23 cellular contexts compared by ENCODE assay signal in genomic region chr20:39170896-39171463, GRCh38.
DNase-seq lines count a peak whose midpoint lies in the region; ATAC-seq, FAIRE-seq and TF ChIP-seq lines count a peak whose summit lies in the region.
"Had no signal": no experiment of that assay in that cellular context is flagged by ENCODE, and none has a peak within 500 bp of the region (broad histone marks: within the 10 kb centered on the region; RNA-seq: fewer than 3 reads in every experiment).

No MANE protein-coding gene starts in this region.

- H4K91ac ChIP-seq in trophoblast cell (ENCODE audit: low read depth, low read length): no peak overlapping the region

- H4K20me1 ChIP-seq in HepG2 (ENCODE audit: insufficient read depth, low read length): no peaks in the 10 kb centered on the region
- no peaks in the 10 kb centered on the region for H4K20me1 ChIP-seq in MM.1S (ENCODE audit: insufficient read depth, low read length)
- H4K20me1 ChIP-seq: BLaER1 treated with 17β-estradiol and CSF1 and Interleukin-3, amounts not matched to agents 10 nM and 100 nM had no signal

- TF ChIP-seq CTCF in HepG2 (CRISPR knock-in tag; IDR thresholded peaks at IDR 0.05) (no peak), right lobe of liver (IDR thresholded peaks at IDR 0.05) (no peak), MM.1S (IDR thresholded peaks at IDR 0.05; ENCODE audit: low read length) (no peak)

- H3K27ac ChIP-seq in HepG2 (ENCODE audit: extremely low read length, insufficient read depth, low read length): no peak overlapping the region
- H3K27ac ChIP-seq in right lobe of liver: no peak overlapping the region
- H3K27ac ChIP-seq in MM.1S (ENCODE audit: low read length): no peak overlapping the region
- H3K27ac ChIP-seq in trophoblast cell (ENCODE audit: low read depth, low read length): no peak overlapping the region
- H3K27ac ChIP-seq: 22Rv1; A549; BLaER1 treated with 17β-estradiol and CSF1 and Interleukin-3, amounts not matched to agents 10 nM and 100 nM; C4-2B had no signal

- CTCF ChIA-PET in HepG2 (lab: Yijun Ruan, JAX; ENCODE audit: low intra/inter-chr PET ratio, low total read pairs): no interaction called here

- in situ Hi-C loops in HepG2 (cut with HindIII; ENCODE audit: extremely low pct_ligation_motif_present, low pct_unique_long_range_greater_than_20kb): no loop called here

- H4K12ac ChIP-seq in trophoblast cell (ENCODE audit: low read depth, low read length): no peak overlapping the region

- H2AK5ac ChIP-seq in trophoblast cell (ENCODE audit: low read length): no peak overlapping the region

- no peak for DNase-seq in HepG2 (ENCODE audit: low spot score)
- no peak for DNase-seq in right lobe of liver
- DNase-seq in MM.1S: no peak
- no peak for DNase-seq in trophoblast cell
- no peak for DNase-seq in stimulated activated naive CD8-positive, alpha-beta T cell treated with anti-CD3 and anti-CD28 coated beads, Interleukin-15, Interleukin-2, amounts not matched to agents 100 U/mL and 50 U/mL, for 24 hours
- DNase-seq in dedifferentiated amniotic fluid mesenchymal stem cell (ENCODE audit: extremely low spot score): no peak
- DNase-seq: AML-193; Caco-2; Calu3; CD4-positive, alpha-beta T cell; CD8-positive, alpha-beta T cell; DMS79 treated with DMSO at 0.1 percent for 48 hours; GF-D8 had no signal

- no peak overlapping the region for H2AFZ ChIP-seq in HepG2 (ENCODE audit: low read length)
- H2AFZ ChIP-seq in MM.1S (ENCODE audit: low read length): peak overlapping the region; percentile 19; the same call in 1 of the 2 replicates
- no peak overlapping the region for H2AFZ ChIP-seq in trophoblast cell (ENCODE audit: insufficient read depth, low read length, poor library complexity)

- H3K4me3 ChIP-seq in HepG2 (replicated peaks in 1 of 3; ENCODE audit: insufficient read depth in 1 of 3, low read depth in 2 of 3, low read length in 3 of 3): no peak overlapping the region
- H3K4me3 ChIP-seq in right lobe of liver: no peak overlapping the region
- H3K4me3 ChIP-seq in MM.1S (ENCODE audit: low read length): no peak overlapping the region
- no peak overlapping the region for H3K4me3 ChIP-seq in trophoblast cell (ENCODE audit: low read depth, low read length)
- H3K4me3 ChIP-seq: A549; BLaER1 treated with 17β-estradiol and CSF1 and Interleukin-3, amounts not matched to agents 10 nM and 100 nM had no signal

- BruUV-seq in HepG2 (replicated peaks; lab: Mats Ljungman, UMichigan): no TSS peak

- H3K4me1 ChIP-seq in HepG2 (ENCODE audit: insufficient read depth, low read length): no peaks in the 10 kb centered on the region
- no peaks in the 10 kb centered on the region for H3K4me1 ChIP-seq in right lobe of liver
- no peaks in the 10 kb centered on the region for H3K4me1 ChIP-seq in MM.1S (ENCODE audit: low read length)
- H3K4me1 ChIP-seq in trophoblast cell (ENCODE audit: control insufficient read depth in 1 of 2, insufficient read depth in 2 of 2, low read length in 2 of 2): no peaks in the 10 kb centered on the region
- H3K4me1 ChIP-seq: A549; BLaER1 treated with 17β-estradiol and CSF1 and Interleukin-3, amounts not matched to agents 10 nM and 100 nM; Caco-2 had no signal

- TF ChIP-seq POLR2A in HepG2 (IDR thresholded peaks at IDR 0.05; ENCODE audit: insufficient read depth in 1 of 2, low read depth in 2 of 2, low read length in 2 of 2) (no peak), right lobe of liver (IDR thresholded peaks at IDR 0.05) (no peak)

- POLR2A ChIA-PET in HepG2 (lab: Yijun Ruan, JAX): no interaction called here

- no peak overlapping the region for H4K8ac ChIP-seq in trophoblast cell (ENCODE audit: low read depth, low read length)

- H3K18ac ChIP-seq in trophoblast cell (ENCODE audit: low read length): no peak overlapping the region

- no peak overlapping the region for H3K4me2 ChIP-seq in HepG2 (ENCODE audit: low read depth, low read length)
- H3K4me2 ChIP-seq in MM.1S (ENCODE audit: low read depth, low read length): no peak overlapping the region
- no peak overlapping the region for H3K4me2 ChIP-seq in trophoblast cell (ENCODE audit: low read length)
- H3K4me2 ChIP-seq: A549; BLaER1 treated with 17β-estradiol and CSF1 and Interleukin-3, amounts not matched to agents 10 nM and 100 nM had no signal

- H3K36me3 ChIP-seq in HepG2 (replicated peaks in 1 of 2; ENCODE audit: control insufficient read depth in 1 of 2, insufficient read depth in 2 of 2, low read length in 2 of 2) (no peaks in the 10 kb centered on the region), right lobe of liver (no peaks in the 10 kb centered on the region), MM.1S (replicated peaks; ENCODE audit: insufficient read depth, low read length) (no peaks in the 10 kb centered on the region), trophoblast cell (ENCODE audit: control insufficient read depth in 1 of 2, insufficient read depth in 2 of 2, low read length in 2 of 2) (no peaks in the 10 kb centered on the region)
- H3K36me3 ChIP-seq: BLaER1 treated with 17β-estradiol and CSF1 and Interleukin-3, amounts not matched to agents 10 nM and 100 nM had no signal

- ATAC-seq in HepG2 (no peak), right lobe of liver (no peak), GM18873 (IDR thresholded peaks at IDR 0.05; ENCODE audit: low FRiP score, unreplicated experiment) (no peak)
- no peak for ATAC-seq in stimulated activated naive CD8-positive, alpha-beta T cell treated with anti-CD3 and anti-CD28 coated beads, Interleukin-15, Interleukin-2, amounts not matched to agents 100 U/mL and 50 U/mL, for 24 hours
- ATAC-seq: A549; CD8-positive, alpha-beta T cell had no signal

- TF ChIP-seq RAD21 in HepG2 (CRISPR knock-in tag; IDR thresholded peaks at IDR 0.05): no peak

- no peaks in the 10 kb centered on the region for H3K79me1 ChIP-seq in trophoblast cell (ENCODE audit: low read length)

- H3K79me2 ChIP-seq in HepG2 (ENCODE audit: insufficient read depth, low read length): no peaks in the 10 kb centered on the region
- H3K79me2 ChIP-seq in MM.1S (ENCODE audit: low read length): no peaks in the 10 kb centered on the region
- H3K79me2 ChIP-seq in trophoblast cell (ENCODE audit: control insufficient read depth, insufficient read depth, low read length, poor library complexity): no peaks in the 10 kb centered on the region

- H2BK120ac ChIP-seq in trophoblast cell (ENCODE audit: insufficient read depth, low read length, poor library complexity): no peak overlapping the region

- H2BK5ac ChIP-seq in trophoblast cell (ENCODE audit: low read depth, low read length, poor library complexity): no peak overlapping the region

- TF ChIP-seq EP300 in HepG2 (IDR thresholded peaks at IDR 0.05; ENCODE audit: low read depth in 2 of 2, low read length in 2 of 2): no peak
- TF ChIP-seq EP300 in HepG2 (CRISPR knock-in tag; IDR thresholded peaks at IDR 0.05; ENCODE audit: borderline replicate concordance): no peak

- intact Hi-C loops in HepG2 (cut with micrococcal nuclease; ENCODE audit: unreplicated experiment) (no loop called here), right lobe of liver (cut with DNase I) (no loop called here)

- H3K9ac ChIP-seq in HepG2 (ENCODE audit: insufficient read depth, low read depth, low read length) (no peak overlapping the region), MM.1S (ENCODE audit: low read length) (no peak overlapping the region), trophoblast cell (ENCODE audit: low read length) (no peak overlapping the region)
- H3K9ac ChIP-seq: BLaER1 treated with 17β-estradiol and CSF1 and Interleukin-3, amounts not matched to agents 10 nM and 100 nM had no signal

- no peak for FAIRE-seq in HepG2 (lab: Jason Lieb, UNC)
- FAIRE-seq: A549, D721Med, G401.6, GM12892, GM18507, GM19239 had no signal

- no peak overlapping the region for H2BK12ac ChIP-seq in trophoblast cell (ENCODE audit: low read length)

- WGBS in HepG2 (ENCODE audit: low lambda C conversion rate): 5% methylated on average over 2 of the region's 2 CpGs
- 60% methylated on average over 2 of the region's 2 CpGs for WGBS in right lobe of liver (ENCODE audit: insufficient coverage, low coverage, low lambda C conversion rate, missing lambda C conversion rate)
- WGBS in trophoblast cell (ENCODE audit: extremely low coverage, insufficient coverage, insufficient read length): no CpG with 5 or more reads among the region's 2 CpGs

- H3K9me2 ChIP-seq in MM.1S (replicated peaks; ENCODE audit: insufficient read depth, low read length): no peaks in the 10 kb centered on the region

- H3K4ac ChIP-seq in trophoblast cell (ENCODE audit: low read depth, low read length): no peak overlapping the region

- H3K9me3 ChIP-seq in HepG2 (ENCODE audit: low read length): no peaks in the 10 kb centered on the region
- no peaks in the 10 kb centered on the region for H3K9me3 ChIP-seq in right lobe of liver
- no peaks in the 10 kb centered on the region for H3K9me3 ChIP-seq in MM.1S (replicated peaks; ENCODE audit: insufficient read depth, low read length)
- peaks cover 3% of the 10 kb centered on the region for H3K9me3 ChIP-seq in trophoblast cell (ENCODE audit: insufficient read depth, low read depth, low read length)
- H3K9me3 ChIP-seq: A549, Caco-2 had no signal

- no peaks in the 10 kb centered on the region for H3K27me3 ChIP-seq in HepG2 (ENCODE audit: control insufficient read depth in 1 of 2, insufficient read depth in 2 of 2, low read length in 2 of 2)
- no peaks in the 10 kb centered on the region for H3K27me3 ChIP-seq in right lobe of liver
- no peaks in the 10 kb centered on the region for H3K27me3 ChIP-seq in MM.1S (replicated peaks; ENCODE audit: insufficient read depth, low read length)
- no peaks in the 10 kb centered on the region for H3K27me3 ChIP-seq in trophoblast cell (ENCODE audit: insufficient read depth, low read length)
- H3K27me3 ChIP-seq: BLaER1 treated with 17β-estradiol and CSF1 and Interleukin-3, amounts not matched to agents 10 nM and 100 nM had no signal

- H3K14ac ChIP-seq in trophoblast cell (ENCODE audit: low read length): no peak overlapping the region

- peak overlapping the region; percentile 24 for H3K23ac ChIP-seq in trophoblast cell (ENCODE audit: low read length)

- no peaks in the 10 kb centered on the region for H3F3A ChIP-seq in MM.1S (ENCODE audit: insufficient read depth, low read length)

TF ChIP-seq in HepG2, 621 proteins besides CTCF, POLR2A, EP300 and RAD21 (continues in another document):
- no peak for TF ChIP-seq HDAC1 (CRISPR knock-in tag; IDR thresholded peaks at IDR 0.05)
- peak; percentile 90 for TF ChIP-seq ATF7 (IDR thresholded peaks at IDR 0.05)
- TF ChIP-seq ATF7 (CRISPR knock-in tag; IDR thresholded peaks at IDR 0.05): no peak
- TF ChIP-seq CREB1 (IDR thresholded peaks at IDR 0.05): peak; percentile 59
- no peak for TF ChIP-seq CREB1 (CRISPR knock-in tag; IDR thresholded peaks at IDR 0.05)
- TF ChIP-seq RFX3 (CRISPR knock-in tag; IDR thresholded peaks at IDR 0.05): no peak
